1 cellular context compared by ENCODE assay signal in genomic region chrX:118495061-118495921, GRCh38.
TF ChIP-seq lines count a peak whose summit lies in the region.

DOCK11 (plus strand) TSS chrX:118495815; CDS start chrX:118495972, 157 bp downstream.

TF ChIP-seq in H1, 55 proteins besides CTCF, POLR2A, EP300 and RAD21 (continued from another document):
- TF ChIP-seq JUND (IDR thresholded peaks at IDR 0.05; ENCODE audit: low read length) (no peak), SIX5 (IDR thresholded peaks at IDR 0.05; ENCODE audit: low read depth, low read length) (no peak), KDM4A (IDR thresholded peaks at IDR 0.05; ENCODE audit: low read depth, low read length, severe bottlenecking) (peak; percentile 3), ATF2 (IDR thresholded peaks at IDR 0.05; ENCODE audit: low read length) (no peak), TAF1 (IDR thresholded peaks at IDR 0.05; ENCODE audit: low read depth, low read length) (peak; percentile 21; the same call in 1 of the 2 replicates), BCL11A (IDR thresholded peaks at IDR 0.05; ENCODE audit: low read depth in 2 of 2, low read length in 2 of 2) (no peak), TBP (IDR thresholded peaks at IDR 0.05; ENCODE audit: low read depth, low read length) (no peak), POU5F1 (IDR thresholded peaks at IDR 0.05; ENCODE audit: low read depth, low read length) (no peak), HDAC6 (IDR thresholded peaks at IDR 0.05; ENCODE audit: low read depth, low read length) (no peak), EGR1 (IDR thresholded peaks at IDR 0.05; ENCODE audit: borderline replicate concordance, low read depth, low read length) (no peak), JUN (IDR thresholded peaks at IDR 0.05; ENCODE audit: low read depth, low read length) (no peak), BRCA1 (IDR thresholded peaks at IDR 0.05; ENCODE audit: low read depth, low read length) (no peak), RBBP5 (IDR thresholded peaks at IDR 0.05; ENCODE audit: borderline replicate concordance, low read depth, low read length) (peak; percentile 65), RXRA (IDR thresholded peaks at IDR 0.05; ENCODE audit: insufficient read depth, low read depth, low read length) (no peak), BACH1 (IDR thresholded peaks at IDR 0.05; ENCODE audit: low read length) (no peak), EZH2 (IDR thresholded peaks at IDR 0.05; ENCODE audit: low read depth, low read length, severe bottlenecking) (no peak), SP1 (IDR thresholded peaks at IDR 0.05; ENCODE audit: low read depth, low read length) (no peak), SP4 (IDR thresholded peaks at IDR 0.05; ENCODE audit: low read length) (no peak), KDM5A (IDR thresholded peaks at IDR 0.05; ENCODE audit: low read length) (no peak), RFX5 (IDR thresholded peaks at IDR 0.05; ENCODE audit: borderline replicate concordance, low read depth, low read length) (no peak), KDM1A (IDR thresholded peaks at IDR 0.05; ENCODE audit: borderline replicate concordance, low read length) (no peak), GTF2F1 (IDR thresholded peaks at IDR 0.05; ENCODE audit: borderline replicate concordance, low read depth, low read length) (no peak), NRF1 (IDR thresholded peaks at IDR 0.05; ENCODE audit: low read depth, low read length) (no peak), USF2 (IDR thresholded peaks at IDR 0.05; ENCODE audit: low read length) (no peak), RNF2 (IDR thresholded peaks at IDR 0.05; ENCODE audit: borderline replicate concordance, low read depth, low read length, missing control alignments, poor library complexity, severe bottlenecking) (no peak), CHD7 (IDR thresholded peaks at IDR 0.05; ENCODE audit: insufficient replicate concordance, low read length) (no peak), FOSL1 (IDR thresholded peaks at IDR 0.05; ENCODE audit: insufficient read depth, low read depth, low read length) (no peak), MAFK (IDR thresholded peaks at IDR 0.05; ENCODE audit: low read depth, low read length) (no peak), SP2 (IDR thresholded peaks at IDR 0.05; ENCODE audit: low read length) (no peak), PHF8 (conservative IDR thresholded peaks at IDR 0.05; ENCODE audit: low read depth, low read length) (0 out of 2 replicates have a peak, but pooled peaks have one; percentile 41), CEBPB (IDR thresholded peaks at IDR 0.05; ENCODE audit: low read depth, low read length) (no peak), CBX5 (IDR thresholded peaks at IDR 0.05; ENCODE audit: low read depth, low read length) (no peak), GABPA (IDR thresholded peaks at IDR 0.05; ENCODE audit: borderline replicate concordance, insufficient read depth, low read length) (no peak), ZNF274 (IDR thresholded peaks at IDR 0.05; ENCODE audit: borderline replicate concordance, extremely low read depth, low read length) (no peak), SUZ12 (IDR thresholded peaks at IDR 0.05; ENCODE audit: low read length) (no peak), SIN3A (conservative IDR thresholded peaks at IDR 0.05 in 1 of 2, IDR thresholded peaks at IDR 0.05 in 1 of 2; ENCODE audit: low read depth in 1 of 2, low read length in 2 of 2) (no peak), TEAD4 (IDR thresholded peaks at IDR 0.05; ENCODE audit: low read depth, low read length) (no peak), CTBP2 (IDR thresholded peaks at IDR 0.05; ENCODE audit: borderline replicate concordance, insufficient read depth, insufficient read length, low read length) (no peak)
- TF ChIP-seq, protein P1, sequence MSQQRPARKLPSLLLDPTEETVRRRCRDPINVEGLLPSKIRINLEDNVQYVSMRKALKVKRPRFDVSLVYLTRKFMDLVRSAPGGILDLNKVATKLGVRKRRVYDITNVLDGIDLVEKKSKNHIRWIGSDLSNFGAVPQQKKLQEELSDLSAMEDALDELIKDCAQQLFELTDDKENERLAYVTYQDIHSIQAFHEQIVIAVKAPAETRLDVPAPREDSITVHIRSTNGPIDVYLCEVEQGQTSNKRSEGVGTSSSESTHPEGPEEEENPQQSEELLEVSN (IDR thresholded peaks at IDR 0.05), result peak; percentile 83
